In the genomic region with DNA sequence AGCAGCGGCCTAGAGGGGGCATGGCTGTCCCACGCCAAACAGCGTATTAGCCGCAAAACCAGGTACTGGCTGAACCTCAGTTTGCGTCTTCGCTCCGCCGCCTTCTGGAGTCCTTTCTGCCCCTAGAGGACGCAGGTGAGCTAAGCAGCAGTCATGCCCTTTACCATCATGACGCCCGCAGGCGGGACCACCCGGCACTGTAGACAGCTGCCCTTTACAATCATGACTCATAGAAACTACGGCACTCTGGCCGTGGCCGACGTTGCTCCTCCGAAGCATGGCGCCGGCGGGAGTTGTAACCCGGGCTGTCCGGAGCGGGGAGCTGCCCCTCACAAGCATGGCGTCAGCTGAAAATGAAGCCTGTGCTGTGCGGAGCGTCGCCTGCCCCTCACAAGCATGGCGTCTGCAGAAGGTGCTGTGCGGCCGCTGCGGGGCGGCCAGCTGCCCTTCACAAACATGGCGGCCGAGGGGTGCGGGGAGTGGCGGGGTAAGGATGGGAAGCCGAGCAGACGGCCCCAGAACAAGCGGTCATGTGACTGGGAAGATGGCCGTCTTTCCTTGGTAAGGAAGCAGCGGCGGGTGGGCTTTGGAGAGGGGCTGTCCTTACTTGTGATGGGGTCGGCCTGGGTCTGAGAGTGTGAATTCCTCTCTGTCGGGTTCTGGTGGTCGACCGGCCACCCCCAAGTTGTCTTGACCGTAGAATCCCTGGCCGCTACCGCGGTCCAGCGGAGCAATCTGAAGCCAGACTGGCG, we compare ENCODE assay signal across 8 cellular contexts. TPM values are rescaled to one million over a fixed set of nuclear protein-coding genes. Genes with fewer than 3 reads are reported as not detected.
DNase-seq lines count a peak whose midpoint lies in the region; ATAC-seq and TF ChIP-seq lines count a peak whose summit lies in the region.

A gene with protein sequence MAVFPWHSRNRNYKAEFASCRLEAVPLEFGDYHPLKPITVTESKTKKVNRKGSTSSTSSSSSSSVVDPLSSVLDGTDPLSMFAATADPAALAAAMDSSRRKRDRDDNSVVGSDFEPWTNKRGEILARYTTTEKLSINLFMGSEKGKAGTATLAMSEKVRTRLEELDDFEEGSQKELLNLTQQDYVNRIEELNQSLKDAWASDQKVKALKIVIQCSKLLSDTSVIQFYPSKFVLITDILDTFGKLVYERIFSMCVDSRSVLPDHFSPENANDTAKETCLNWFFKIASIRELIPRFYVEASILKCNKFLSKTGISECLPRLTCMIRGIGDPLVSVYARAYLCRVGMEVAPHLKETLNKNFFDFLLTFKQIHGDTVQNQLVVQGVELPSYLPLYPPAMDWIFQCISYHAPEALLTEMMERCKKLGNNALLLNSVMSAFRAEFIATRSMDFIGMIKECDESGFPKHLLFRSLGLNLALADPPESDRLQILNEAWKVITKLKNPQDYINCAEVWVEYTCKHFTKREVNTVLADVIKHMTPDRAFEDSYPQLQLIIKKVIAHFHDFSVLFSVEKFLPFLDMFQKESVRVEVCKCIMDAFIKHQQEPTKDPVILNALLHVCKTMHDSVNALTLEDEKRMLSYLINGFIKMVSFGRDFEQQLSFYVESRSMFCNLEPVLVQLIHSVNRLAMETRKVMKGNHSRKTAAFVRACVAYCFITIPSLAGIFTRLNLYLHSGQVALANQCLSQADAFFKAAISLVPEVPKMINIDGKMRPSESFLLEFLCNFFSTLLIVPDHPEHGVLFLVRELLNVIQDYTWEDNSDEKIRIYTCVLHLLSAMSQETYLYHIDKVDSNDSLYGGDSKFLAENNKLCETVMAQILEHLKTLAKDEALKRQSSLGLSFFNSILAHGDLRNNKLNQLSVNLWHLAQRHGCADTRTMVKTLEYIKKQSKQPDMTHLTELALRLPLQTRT (plus strand): TSS at position 518 of the 752 bp plus-strand sequence. CDS start 27 bp downstream, at position 545.

- DNase-seq in NCI-H1417 treated with DMSO at 0.1 percent for 48 hours (lab: John Stamatoyannopoulos, UW) = peak; percentile 87
- DNase-seq in T-cell = peak; percentile 90 to 98 (median 94)
- peak; percentile 98 to 100 for DNase-seq in cardiac muscle cell (ENCODE audit: low read depth in 1 of 2, low spot score in 1 of 2)
- DNase-seq in trophoblast cell = peak; percentile 100
- peak; percentile 98 for DNase-seq in transverse colon

- CTCF ChIA-PET in T-cell (lab: Charles Lee) = interaction anchor here (0.5 to 3.3 kb wide), 22 partner anchors 9 to 830 kb away, joined by 3 to 47 read pairs (median 4); a partner anchor contains a TSS

- no peaks in the 10 kb centered on the region for H3K9me3 Mint-ChIP-seq in T-cell

- peak within 1 kb of the TSS; percentile 65 for H2BK5ac ChIP-seq in trophoblast cell (ENCODE audit: low read depth, low read length, poor library complexity)

- TF ChIP-seq EP300 in transverse colon (IDR thresholded peaks at IDR 0.05; ENCODE audit: low read depth) = no peak

- no peaks in the 10 kb centered on the region for H3K79me2 ChIP-seq in trophoblast cell (ENCODE audit: control insufficient read depth, insufficient read depth, low read length, poor library complexity)

- peak within 1 kb of the TSS; percentile 31 for H2BK12ac ChIP-seq in trophoblast cell (ENCODE audit: low read length)

- peak within 1 kb of the TSS; percentile 78 for H2BK120ac ChIP-seq in trophoblast cell (ENCODE audit: insufficient read depth, low read length, poor library complexity)

- H3K4me1 ChIP-seq in cardiac muscle cell (ENCODE audit: low read depth) = no peaks in the 10 kb centered on the region
- H3K4me1 ChIP-seq in trophoblast cell (ENCODE audit: control insufficient read depth in 1 of 2, insufficient read depth in 2 of 2, low read length in 2 of 2) = peaks cover 3 to 7% of the 10 kb centered on the region in 2 experiments
- H3K4me1 ChIP-seq in transverse colon = peaks cover 0 to 20% (median 14%) of the 10 kb centered on the region in 4 donors

- intact Hi-C loops in transverse colon (cut with DNase I; ENCODE audit: low total_unique reads) = loop anchor here (5.0 kb wide), 1 partner anchor 33 kb away; a partner anchor contains a TSS

- H3K14ac ChIP-seq in trophoblast cell (ENCODE audit: low read length) = peak within 1 kb of the TSS; percentile 88

- H4K8ac ChIP-seq in trophoblast cell (ENCODE audit: low read depth, low read length) = peak within 1 kb of the TSS; percentile 90

- peak within 1 kb of the TSS; percentile 55 for H3K4ac ChIP-seq in trophoblast cell (ENCODE audit: low read depth, low read length)

- peak; percentile 94 for ATAC-seq in HG02763 (IDR thresholded peaks at IDR 0.05; ENCODE audit: unreplicated experiment)
- peak; percentile 94 to 98 (median 96) for ATAC-seq in T-cell (replicated peaks in 1 of 4)

- H3K4me2 ChIP-seq in trophoblast cell (ENCODE audit: low read length) = peak within 1 kb of the TSS; percentile 73

- H3K9me3 ChIP-seq in cardiac muscle cell (ENCODE audit: low read depth) (no peaks in the 10 kb centered on the region), trophoblast cell (ENCODE audit: insufficient read depth, low read depth, low read length) (no peaks in the 10 kb centered on the region), transverse colon (no peaks in the 10 kb centered on the region)

- H3K79me1 ChIP-seq in trophoblast cell (ENCODE audit: low read length) = peaks cover 4% of the 10 kb centered on the region

- POLR2A ChIA-PET in T-cell (lab: Charles Lee) = interaction anchor here in 1 of 2 donors (0.6 to 2.1 kb wide), 4 partner anchors 32 to 765 kb away, joined by 3 to 7 read pairs (median 3); a partner anchor contains a TSS

- peak within 1 kb of the TSS; percentile 13 for H2AK5ac ChIP-seq in trophoblast cell (ENCODE audit: low read length)

- H3K27me3 Mint-ChIP-seq in T-cell = no peaks in the 10 kb centered on the region

- peaks cover 5% of the 10 kb centered on the region for H3K36me3 Mint-ChIP-seq in T-cell

- peak within 1 kb of the TSS; percentile 68 for H4K12ac ChIP-seq in trophoblast cell (ENCODE audit: low read depth, low read length)

- in situ Hi-C loops in transverse colon (cut with MboI; ENCODE audit: low pct_ligation_motif_present in 1 of 4, low pct_unique_long_range_greater_than_20kb in 1 of 4, low sequenced_read_pairs in 3 of 4) = loop anchor here in 1 of 4 donors (25.0 kb wide), 1 partner anchor 832 kb away; no protein-coding TSS in a partner anchor

- peak within 1 kb of the TSS; percentile 53 for H3K18ac ChIP-seq in trophoblast cell (ENCODE audit: low read length)

- H3K4me3 ChIP-seq in cardiac muscle cell (peak within 1 kb of the TSS; percentile 81), trophoblast cell (ENCODE audit: low read depth, low read length) (peak within 1 kb of the TSS; percentile 82), transverse colon (peak within 1 kb of the TSS; percentile 65 to 94 (median 83))

- H3K36me3 ChIP-seq in cardiac muscle cell (peaks cover 8% of the 10 kb centered on the region), trophoblast cell (ENCODE audit: control insufficient read depth in 1 of 2, insufficient read depth in 2 of 2, low read length in 2 of 2) (no peaks in the 10 kb centered on the region), transverse colon (no peaks in the 10 kb centered on the region)

- TF ChIP-seq POLR2A in transverse colon (IDR thresholded peaks at IDR 0.05) = peak; percentile 45

- WGBS in adipose tissue, 3 donors = 0 to 1% (median 0%) methylated on average over 53 of the region's 53 CpGs
- no CpG with 5 or more reads among the region's 53 CpGs for WGBS in trophoblast cell (ENCODE audit: extremely low coverage, insufficient coverage, insufficient read length)
- 0 to 1% methylated on average over 6 to 49 of the region's 53 CpGs for WGBS in transverse colon (ENCODE audit: low coverage in 1 of 2), 2 donors

- TF ChIP-seq CTCF in GM12874 (IDR thresholded peaks at IDR 0.05; ENCODE audit: insufficient read depth, low read depth, low read length) (peak; percentile 88), cardiac muscle cell (IDR thresholded peaks at IDR 0.05; ENCODE audit: low read depth, low read length) (peak; percentile 61), transverse colon (IDR thresholded peaks at IDR 0.05) (peak; percentile 61 to 93 (median 80))

- peaks cover 21 to 29% (median 26%) of the 10 kb centered on the region in 3 donors for H3K4me1 Mint-ChIP-seq in T-cell

- H4K91ac ChIP-seq in trophoblast cell (ENCODE audit: low read depth, low read length) = peak within 1 kb of the TSS; percentile 74

- peak within 1 kb of the TSS; percentile 87 for H3K9ac ChIP-seq in trophoblast cell (ENCODE audit: low read length)

- H3K4me3 Mint-ChIP-seq in T-cell = peak within 1 kb of the TSS; percentile 94 to 95 (median 95)

- H3K27me3 ChIP-seq in cardiac muscle cell = no peaks in the 10 kb centered on the region
- no peaks in the 10 kb centered on the region for H3K27me3 ChIP-seq in trophoblast cell (ENCODE audit: insufficient read depth, low read length)
- no peaks in the 10 kb centered on the region for H3K27me3 ChIP-seq in transverse colon

- peak within 1 kb of the TSS; percentile 84 to 96 for H3K27ac Mint-ChIP-seq in T-cell

- no peak within 1 kb of the TSS for H3K27ac ChIP-seq in adipose tissue (ENCODE audit: low read depth, low read length)
- peak within 1 kb of the TSS; percentile 88 for H3K27ac ChIP-seq in cardiac muscle cell
- peak within 1 kb of the TSS; percentile 76 for H3K27ac ChIP-seq in trophoblast cell (ENCODE audit: low read depth, low read length)
- peak within 1 kb of the TSS; percentile 88 to 94 (median 92) for H3K27ac ChIP-seq in transverse colon

- peak within 1 kb of the TSS; percentile 70 for H2AFZ ChIP-seq in trophoblast cell (ENCODE audit: insufficient read depth, low read length, poor library complexity)

- H3K23ac ChIP-seq in trophoblast cell (ENCODE audit: low read length) = no peak within 1 kb of the TSS

RNA-seq across cellular contexts. Expression of the gene that starts here (rescaled TPM):
- total RNA-seq in T-cell (10 to 100 TPM; 40.2 to 46.9 (median 42.9) TPM), cardiac muscle cell (31.5 and 32.5 TPM in 2 replicates), transverse colon (10 to 100 TPM; 40.0 to 89.8 (median 51.5) TPM)
- polyA plus RNA-seq in adipose tissue (10 to 100 TPM; 11.9 to 44.6 (median 25.2) TPM), cardiac muscle cell (61.6 and 63.0 TPM in 2 replicates)
- 36.5 and 40.2 TPM in 2 replicates for polyA plus RNA-seq in trophoblast cell (2013)
